ENCODE assay signal across 2 cellular contexts in genomic region chr12:110658242-110658641, GRCh38.
TF ChIP-seq lines count a peak whose summit lies in the region.

No MANE protein-coding gene starts in this region.

TF ChIP-seq in HepG2, 621 proteins besides CTCF, POLR2A, EP300 and RAD21 (continues in another document):
- no peak for TF ChIP-seq EEA1 (CRISPR knock-in tag; IDR thresholded peaks at IDR 0.05; ENCODE audit: borderline replicate concordance)
- TF ChIP-seq NFE2 (CRISPR knock-in tag; IDR thresholded peaks at IDR 0.05): no peak
- no peak for TF ChIP-seq ZNF549 (CRISPR knock-in tag; IDR thresholded peaks at IDR 0.05)
- no peak for TF ChIP-seq ATM (IDR thresholded peaks at IDR 0.05; ENCODE audit: borderline replicate concordance)
- TF ChIP-seq ZNF296 (CRISPR knock-in tag; conservative IDR thresholded peaks at IDR 0.05): no peak
- no peak for TF ChIP-seq HHEX (CRISPR knock-in tag; IDR thresholded peaks at IDR 0.05)
- TF ChIP-seq SP5 (CRISPR knock-in tag; IDR thresholded peaks at IDR 0.05; ENCODE audit: borderline replicate concordance, low read depth): no peak
- no peak for TF ChIP-seq ZNF790 (CRISPR knock-in tag; IDR thresholded peaks at IDR 0.05; ENCODE audit: borderline replicate concordance)
- no peak for TF ChIP-seq TFDP2 (CRISPR knock-in tag; IDR thresholded peaks at IDR 0.05)
- no peak for TF ChIP-seq E2F2 (CRISPR knock-in tag; IDR thresholded peaks at IDR 0.05; ENCODE audit: borderline replicate concordance)
- no peak for TF ChIP-seq AHDC1 (CRISPR knock-in tag; IDR thresholded peaks at IDR 0.05; ENCODE audit: borderline replicate concordance)

TF ChIP-seq in K562, 482 proteins besides CTCF, POLR2A, EP300 and RAD21:
- TF ChIP-seq EGR1 (conservative IDR thresholded peaks at IDR 0.05) (0 out of 2 replicates have a peak, but pooled peaks have one; percentile 9), PHB (CRISPR knock-in tag; IDR thresholded peaks at IDR 0.05) (no peak)
